In genomic region chr11:115886111-115886733, GRCh38 we compare ENCODE assay signal across 2 cellular contexts.
TF ChIP-seq lines count a peak whose summit lies in the region.

No MANE protein-coding gene starts in this region.

TF ChIP-seq in WTC11, 78 proteins besides CTCF, POLR2A, EP300 and RAD21 (continued from another document and continues in another):
- TF ChIP-seq, protein P1, sequence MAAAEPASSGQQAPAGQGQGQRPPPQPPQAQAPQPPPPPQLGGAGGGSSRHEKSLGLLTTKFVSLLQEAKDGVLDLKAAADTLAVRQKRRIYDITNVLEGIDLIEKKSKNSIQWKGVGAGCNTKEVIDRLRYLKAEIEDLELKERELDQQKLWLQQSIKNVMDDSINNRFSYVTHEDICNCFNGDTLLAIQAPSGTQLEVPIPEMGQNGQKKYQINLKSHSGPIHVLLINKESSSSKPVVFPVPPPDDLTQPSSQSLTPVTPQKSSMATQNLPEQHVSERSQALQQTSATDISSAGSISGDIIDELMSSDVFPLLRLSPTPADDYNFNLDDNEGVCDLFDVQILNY (CRISPR knock-in tag; IDR thresholded peaks at IDR 0.05), result no peak
- TF ChIP-seq ZNF512 (CRISPR knock-in tag; IDR thresholded peaks at IDR 0.05; ENCODE audit: borderline replicate concordance) (no peak), HMGA2 (CRISPR knock-in tag; IDR thresholded peaks at IDR 0.05) (no peak), FOXP1 (CRISPR knock-in tag; IDR thresholded peaks at IDR 0.05; ENCODE audit: borderline replicate concordance) (no peak), HMGXB4 (CRISPR knock-in tag; IDR thresholded peaks at IDR 0.05) (no peak), AFF4 (CRISPR knock-in tag; IDR thresholded peaks at IDR 0.05; ENCODE audit: borderline replicate concordance) (no peak), ZBTB21 (CRISPR knock-in tag; IDR thresholded peaks at IDR 0.05; ENCODE audit: borderline replicate concordance) (no peak), GRHL2 (CRISPR knock-in tag; IDR thresholded peaks at IDR 0.05; ENCODE audit: insufficient replicate concordance, severe bottlenecking) (no peak), JUN (CRISPR knock-in tag; IDR thresholded peaks at IDR 0.05) (no peak), NFE2L1 (CRISPR knock-in tag; IDR thresholded peaks at IDR 0.05) (no peak)
- TF ChIP-seq, protein P2, sequence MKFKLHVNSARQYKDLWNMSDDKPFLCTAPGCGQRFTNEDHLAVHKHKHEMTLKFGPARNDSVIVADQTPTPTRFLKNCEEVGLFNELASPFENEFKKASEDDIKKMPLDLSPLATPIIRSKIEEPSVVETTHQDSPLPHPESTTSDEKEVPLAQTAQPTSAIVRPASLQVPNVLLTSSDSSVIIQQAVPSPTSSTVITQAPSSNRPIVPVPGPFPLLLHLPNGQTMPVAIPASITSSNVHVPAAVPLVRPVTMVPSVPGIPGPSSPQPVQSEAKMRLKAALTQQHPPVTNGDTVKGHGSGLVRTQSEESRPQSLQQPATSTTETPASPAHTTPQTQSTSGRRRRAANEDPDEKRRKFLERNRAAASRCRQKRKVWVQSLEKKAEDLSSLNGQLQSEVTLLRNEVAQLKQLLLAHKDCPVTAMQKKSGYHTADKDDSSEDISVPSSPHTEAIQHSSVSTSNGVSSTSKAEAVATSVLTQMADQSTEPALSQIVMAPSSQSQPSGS (CRISPR knock-in tag; IDR thresholded peaks at IDR 0.05; ENCODE audit: borderline replicate concordance, low read depth), result no peak
- TF ChIP-seq, protein P3, sequence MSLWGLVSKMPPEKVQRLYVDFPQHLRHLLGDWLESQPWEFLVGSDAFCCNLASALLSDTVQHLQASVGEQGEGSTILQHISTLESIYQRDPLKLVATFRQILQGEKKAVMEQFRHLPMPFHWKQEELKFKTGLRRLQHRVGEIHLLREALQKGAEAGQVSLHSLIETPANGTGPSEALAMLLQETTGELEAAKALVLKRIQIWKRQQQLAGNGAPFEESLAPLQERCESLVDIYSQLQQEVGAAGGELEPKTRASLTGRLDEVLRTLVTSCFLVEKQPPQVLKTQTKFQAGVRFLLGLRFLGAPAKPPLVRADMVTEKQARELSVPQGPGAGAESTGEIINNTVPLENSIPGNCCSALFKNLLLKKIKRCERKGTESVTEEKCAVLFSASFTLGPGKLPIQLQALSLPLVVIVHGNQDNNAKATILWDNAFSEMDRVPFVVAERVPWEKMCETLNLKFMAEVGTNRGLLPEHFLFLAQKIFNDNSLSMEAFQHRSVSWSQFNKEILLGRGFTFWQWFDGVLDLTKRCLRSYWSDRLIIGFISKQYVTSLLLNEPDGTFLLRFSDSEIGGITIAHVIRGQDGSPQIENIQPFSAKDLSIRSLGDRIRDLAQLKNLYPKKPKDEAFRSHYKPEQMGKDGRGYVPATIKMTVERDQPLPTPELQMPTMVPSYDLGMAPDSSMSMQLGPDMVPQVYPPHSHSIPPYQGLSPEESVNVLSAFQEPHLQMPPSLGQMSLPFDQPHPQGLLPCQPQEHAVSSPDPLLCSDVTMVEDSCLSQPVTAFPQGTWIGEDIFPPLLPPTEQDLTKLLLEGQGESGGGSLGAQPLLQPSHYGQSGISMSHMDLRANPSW (CRISPR knock-in tag; conservative IDR thresholded peaks at IDR 0.05; ENCODE audit: low read depth), result no peak

TF ChIP-seq in SK-N-SH treated with all-trans-retinoic acid at 6 μM for 48 hours, 23 proteins besides CTCF, POLR2A, EP300 and RAD21 (continued from another document):
- TF ChIP-seq ZFP3 (CRISPR knock-in tag; IDR thresholded peaks at IDR 0.05), result no peak
TF ChIP-seq in SK-N-SH treated with all-trans-retinoic acid at 6 μM for 48 hours: peak in this region for 0.
